ENCODE assay signal across 28 cellular contexts in genomic region chr18:50636366-50637057, GRCh38.
"Had no signal": no experiment of that assay in that cellular context is flagged by ENCODE, and none has a peak within 500 bp of the region (broad histone marks: within the 10 kb centered on the region; RNA-seq: fewer than 3 reads in every experiment).

No MANE protein-coding gene starts in this region.

- H3K4me3 Mint-ChIP-seq: mesothelial cell of epicardium; naive B cell; natural killer cell; nephron progenitor cell; neural progenitor cell; stimulated activated effector memory CD8-positive, alpha-beta T cell treated with anti-CD3 and anti-CD28 coated beads, Interleukin-12 subunit alpha, Interleukin-12 subunit beta, amount 100 ng/mL, for 72 hours; stimulated activated naive CD8-positive, alpha-beta T cell treated with anti-CD3 and anti-CD28 coated beads, Interleukin-15, Interleukin-2, amounts not matched to agents 100 ng/mL and 50 ng/mL, for 24 hours had no signal

- H3K4me3 ChIP-seq: heart right ventricle, hepatocyte, left lung, lung, neural progenitor cell, psoas muscle, spleen, suprapubic skin, tibial nerve, upper lobe of left lung, vagina had no signal

- H3K9ac ChIP-seq: neural progenitor cell, parathyroid adenoma had no signal

- H2AFZ ChIP-seq: hepatocyte, neural progenitor cell, parathyroid adenoma had no signal

- H3K27ac ChIP-seq: hepatocyte, left lung, neural progenitor cell, neutrophil, parathyroid adenoma, psoas muscle, spleen, suprapubic skin, tibial nerve, upper lobe of left lung, vagina had no signal

- H3K36me3 Mint-ChIP-seq: mesothelial cell of epicardium; naive B cell; natural killer cell; stimulated activated effector memory CD8-positive, alpha-beta T cell treated with anti-CD3 and anti-CD28 coated beads, Interleukin-12 subunit alpha, Interleukin-12 subunit beta, amount 100 ng/mL, for 72 hours had no signal

- H3K4me1 Mint-ChIP-seq: naive B cell; natural killer cell; stimulated activated effector memory CD8-positive, alpha-beta T cell treated with anti-CD3 and anti-CD28 coated beads, Interleukin-12 subunit alpha, Interleukin-12 subunit beta, amount 100 ng/mL, for 72 hours had no signal

- H3K4me1 ChIP-seq: left lung, spleen, suprapubic skin, tibial nerve, upper lobe of left lung, vagina had no signal

- ATAC-seq: left colon, left lung, psoas muscle, sciatic nerve had no signal

- H3K27me3 ChIP-seq: heart right ventricle, hepatocyte, left lung, neural progenitor cell, neutrophil, spleen, suprapubic skin, tibial nerve, upper lobe of left lung, vagina had no signal

- H3K36me3 ChIP-seq: heart right ventricle, left lung, neural progenitor cell, neutrophil, spleen, suprapubic skin, tibial nerve, upper lobe of left lung, vagina had no signal

- H3K79me2 ChIP-seq: hepatocyte had no signal

- DNase-seq: heart right ventricle; kidney glomerular epithelial cell; left colon; left lung; mesendoderm; naive B cell; natural killer cell; nephron progenitor cell; occipital lobe; psoas muscle; small intestine; spleen; stimulated activated CD4-positive, alpha-beta T cell treated with anti-CD3 and anti-CD28 coated beads, Interleukin-4, amount 100 ng/mL, for 24 hours; stimulated activated naive CD4-positive, alpha-beta T cell; upper lobe of left lung had no signal

- H3K9me3 ChIP-seq: heart right ventricle, left lung, neutrophil, psoas muscle, spleen, suprapubic skin, tibial nerve, upper lobe of left lung, vagina had no signal

- H3K4me2 ChIP-seq: hepatocyte, neural progenitor cell had no signal

- H3K9me3 Mint-ChIP-seq: mesothelial cell of epicardium; naive B cell; natural killer cell; nephron progenitor cell; neural progenitor cell; stimulated activated effector memory CD8-positive, alpha-beta T cell treated with anti-CD3 and anti-CD28 coated beads, Interleukin-12 subunit alpha, Interleukin-12 subunit beta, amount 100 ng/mL, for 72 hours; stimulated activated naive CD8-positive, alpha-beta T cell treated with anti-CD3 and anti-CD28 coated beads, Interleukin-15, Interleukin-2, amounts not matched to agents 100 ng/mL and 50 ng/mL, for 24 hours had no signal

- H3K27ac Mint-ChIP-seq: mesothelial cell of epicardium; natural killer cell; nephron progenitor cell; neural progenitor cell; stimulated activated effector memory CD8-positive, alpha-beta T cell treated with anti-CD3 and anti-CD28 coated beads, Interleukin-12 subunit alpha, Interleukin-12 subunit beta, amount 100 ng/mL, for 72 hours; stimulated activated naive CD8-positive, alpha-beta T cell treated with anti-CD3 and anti-CD28 coated beads, Interleukin-15, Interleukin-2, amounts not matched to agents 100 ng/mL and 50 ng/mL, for 24 hours had no signal

- FAIRE-seq: keratinocyte, small intestine had no signal
